In the genomic region with DNA sequence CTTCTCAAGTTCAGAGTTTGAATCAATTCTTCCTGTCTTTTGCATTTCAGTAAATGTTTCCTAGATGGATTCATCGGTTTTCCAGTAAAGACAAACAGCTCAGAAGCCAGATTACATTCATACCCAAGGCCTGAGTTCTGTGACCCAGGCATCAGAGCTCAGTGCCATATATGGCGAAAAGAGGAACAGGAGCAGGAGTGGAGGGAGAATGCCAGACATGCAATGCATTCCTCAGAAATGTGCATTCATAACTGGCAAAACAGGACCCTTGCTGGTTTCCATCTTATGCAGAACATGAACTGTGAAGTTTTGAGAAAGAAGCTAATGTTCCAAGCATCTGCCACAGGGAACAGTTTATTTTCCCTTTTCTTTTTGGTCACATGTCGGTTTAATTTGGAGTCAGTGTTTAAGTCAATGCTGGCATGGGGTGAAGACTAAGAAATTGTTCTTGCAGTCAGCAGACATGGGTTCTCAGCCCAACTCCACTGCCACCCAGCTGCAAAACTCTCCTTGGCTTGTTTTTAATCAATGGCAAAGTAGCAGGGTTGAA, we compare ENCODE assay signal across 8 cellular contexts.
DNase-seq lines count a peak whose midpoint lies in the region; ATAC-seq and TF ChIP-seq lines count a peak whose summit lies in the region.

No MANE protein-coding gene starts in this region.

- peaks cover 4 to 5% of the 10 kb centered on the region in 2 donors for H3K4me1 ChIP-seq in esophagus (ENCODE audit: control insufficient read depth in 2 of 2, insufficient read depth in 2 of 2, low read length in 1 of 2)

- H3K4me3 ChIP-seq in esophagus (ENCODE audit: low read depth in 1 of 2, low read length in 2 of 2) = no peak overlapping the region
- no peak overlapping the region for H3K4me3 ChIP-seq in WERI-Rb-1 (ENCODE audit: low read depth, low read length)

- no peak for ATAC-seq in GM18517 (IDR thresholded peaks at IDR 0.05; ENCODE audit: unreplicated experiment)

- peaks cover 40% of the 10 kb centered on the region for H3K4me1 Mint-ChIP-seq in neural crest cell
- H3K4me1 Mint-ChIP-seq in T-helper 2 cell treated with Interferon-gamma antibody and Interleukin-4, amounts not matched to agents 5 μg/mL and 100 μg/mL, for 36 hours (ENCODE audit: low read depth) = peaks cover 16% of the 10 kb centered on the region

- H3K4me3 Mint-ChIP-seq in neural crest cell = no peak overlapping the region
- no peak overlapping the region for H3K4me3 Mint-ChIP-seq in T-helper 2 cell treated with Interferon-gamma antibody and Interleukin-4, amounts not matched to agents 5 μg/mL and 100 μg/mL, for 36 hours

- H3K27me3 ChIP-seq in esophagus (ENCODE audit: control insufficient read depth in 1 of 2, insufficient read depth in 2 of 2, low read length in 2 of 2) (no peaks in the 10 kb centered on the region), WERI-Rb-1 (ENCODE audit: insufficient read depth, low read depth, severe bottlenecking) (no peaks in the 10 kb centered on the region)

- H3K9me3 ChIP-seq in esophagus (ENCODE audit: control insufficient read depth in 2 of 2, insufficient read depth in 1 of 2, low read depth in 1 of 2, low read length in 1 of 2) (no peaks in the 10 kb centered on the region), WERI-Rb-1 (ENCODE audit: severe bottlenecking) (no peaks in the 10 kb centered on the region)

- TF ChIP-seq CTCF in neural crest cell (conservative IDR thresholded peaks at IDR 0.05) (no peak), WERI-Rb-1 (IDR thresholded peaks at IDR 0.05; ENCODE audit: low read depth, low read length) (no peak)

- H3K36me3 Mint-ChIP-seq in neural crest cell (ENCODE audit: low read depth) = peaks cover 5% of the 10 kb centered on the region
- H3K36me3 Mint-ChIP-seq in T-helper 2 cell treated with Interferon-gamma antibody and Interleukin-4, amounts not matched to agents 5 μg/mL and 100 μg/mL, for 36 hours (ENCODE audit: low read depth) = peaks cover 18% of the 10 kb centered on the region

- 57 to 58% methylated on average over 3 of the region's 3 CpGs for WGBS in esophagus, 2 donors

- peak; percentile 76 for DNase-seq in AG20443 (ENCODE audit: low spot score)
- DNase-seq in NOMO-1 treated with dmso at 0.1 percent for 144 hours (lab: John Stamatoyannopoulos, UW; ENCODE audit: unreplicated experiment) = peak; percentile 73
- DNase-seq in neural crest cell (ENCODE audit: low read depth, low spot score) = no peak
- DNase-seq in WERI-Rb-1 = no peak
- no peak for DNase-seq in T-helper 2 cell treated with Interferon-gamma antibody and Interleukin-4, amounts not matched to agents 5 μg/mL and 100 μg/mL, for 36 hours (ENCODE audit: low spot score)
- no peak for DNase-seq in DMS53 (lab: John Stamatoyannopoulos, UW)

- H3K9me3 Mint-ChIP-seq in neural crest cell = no peaks in the 10 kb centered on the region
- no peaks in the 10 kb centered on the region for H3K9me3 Mint-ChIP-seq in T-helper 2 cell treated with Interferon-gamma antibody and Interleukin-4, amounts not matched to agents 5 μg/mL and 100 μg/mL, for 36 hours

- no peaks in the 10 kb centered on the region for H3K27me3 Mint-ChIP-seq in neural crest cell (ENCODE audit: low read depth)
- H3K27me3 Mint-ChIP-seq in T-helper 2 cell treated with Interferon-gamma antibody and Interleukin-4, amounts not matched to agents 5 μg/mL and 100 μg/mL, for 36 hours (ENCODE audit: low read depth) = no peaks in the 10 kb centered on the region

- H3K36me3 ChIP-seq in esophagus (ENCODE audit: control insufficient read depth in 2 of 2, insufficient read depth in 2 of 2, low read length in 1 of 2) (no peaks in the 10 kb centered on the region), WERI-Rb-1 (no peaks in the 10 kb centered on the region)

- H3K27ac ChIP-seq in esophagus (ENCODE audit: low read depth in 2 of 2, low read length in 1 of 2) = peak overlapping the region; percentile 9 to 41
- H3K27ac ChIP-seq in WERI-Rb-1 = no peak overlapping the region

- H3K27ac Mint-ChIP-seq in neural crest cell (ENCODE audit: unreplicated experiment) = peak overlapping the region; percentile 64
- H3K27ac Mint-ChIP-seq in T-helper 2 cell treated with Interferon-gamma antibody and Interleukin-4, amounts not matched to agents 5 μg/mL and 100 μg/mL, for 36 hours = no peak overlapping the region

Comparison
In these comparisons a context has a peak if more than half of its experiments do, and no peak if none do; other contexts are left out.
1. DNase-seq: peak in AG20443 (single experiment) and NOMO-1 treated with dmso at 0.1 percent for 144 hours (single experiment); none in neural crest cell (single experiment), WERI-Rb-1 (single experiment), T-helper 2 cell treated with Interferon-gamma antibody and Interleukin-4, amounts not matched to agents 5 μg/mL and 100 μg/mL, for 36 hours (single experiment) and DMS53 (single experiment).